In the genomic region with DNA sequence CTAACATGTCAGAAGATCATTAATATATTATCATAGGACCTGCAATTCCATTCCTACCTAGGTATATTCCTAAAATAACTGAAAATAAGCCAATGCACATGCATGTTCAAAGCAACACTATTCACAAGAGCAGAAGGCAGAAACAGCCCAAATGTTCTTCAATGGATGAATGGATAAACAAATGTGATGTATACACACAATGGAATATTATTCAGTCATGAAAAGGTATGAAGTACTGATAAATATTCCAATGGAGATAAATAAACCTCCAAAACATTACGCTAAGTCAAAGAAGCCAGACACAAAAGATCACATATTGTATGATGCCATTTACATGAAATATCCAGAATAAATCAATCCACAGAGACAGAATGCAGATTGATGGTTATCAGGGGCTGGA, we compare ENCODE assay signal across 34 cellular contexts. TPM values are rescaled to one million over a fixed set of nuclear protein-coding genes. Genes with fewer than 3 reads are reported as not detected.
"Had no signal": no experiment of that assay in that cellular context is flagged by ENCODE, and none has a peak within 500 bp of the region (broad histone marks: within the 10 kb centered on the region; RNA-seq: fewer than 3 reads in every experiment).

No MANE protein-coding gene starts in this region.

- H3K4me1 Mint-ChIP-seq: brain had no signal

- H3K4me3 ChIP-seq: ascending aorta had no signal

- H3K4me3 Mint-ChIP-seq: activated B cell treated with CpG ODN at 0.5 μM for 24 hours; activated CD4-positive, alpha-beta memory T cell treated with anti-CD3 and anti-CD28 coated beads, Interleukin-2, amount 10 ng/mL, durations not matched to agents 7 days and 5 days; activated CD4-positive, alpha-beta T cell treated with anti-CD3 and anti-CD28 coated beads, Interleukin-2, amount 10 ng/mL, durations not matched to agents 7 days and 5 days; activated CD8-positive, alpha-beta memory T cell treated with anti-CD3 and anti-CD28 coated beads, Interleukin-2, amount 10 ng/mL, durations not matched to agents 7 days and 5 days; activated CD8-positive, alpha-beta T cell treated with anti-CD3 and anti-CD28 coated beads, Interleukin-2, amount 10 ng/mL, durations not matched to agents 7 days and 5 days; activated naive CD4-positive, alpha-beta T cell treated with anti-CD3 and anti-CD28 coated beads, Interleukin-2, amount 10 ng/mL, durations not matched to agents 7 days and 5 days; activated naive CD4-positive, alpha-beta T cell treated with anti-CD3 and anti-CD28 coated beads, Interleukin-2, amount 50 U/mL, for 24 hours; activated naive CD8-positive, alpha-beta T cell; activated naive CD8-positive, alpha-beta T cell treated with anti-CD3 and anti-CD28 coated beads, Interleukin-2, amount 10 ng/mL, durations not matched to agents 7 days and 5 days; activated naive CD8-positive, alpha-beta T cell treated with anti-CD3 and anti-CD28 coated beads, Interleukin-2, amount 50 U/mL, for 24 hours; activated T-cell treated with anti-CD3 and anti-CD28 coated beads, Interleukin-2, amount 50 U/mL, for 24 hours; brain; T-helper 1 cell treated with Interleukin-12 subunit alpha and Interleukin-12 subunit beta and Interleukin-4 antibody, amounts not matched to agents 30 μg/mL and 1 μg/mL, for 36 hours; T-helper 2 cell treated with Interferon-gamma antibody and Interleukin-4, amounts not matched to agents 5 μg/mL and 100 μg/mL, for 36 hours had no signal

- H3K27me3 ChIP-seq: ascending aorta had no signal

- H3K9me3 ChIP-seq: ascending aorta had no signal

- H3K27me3 Mint-ChIP-seq: activated B cell treated with CpG ODN at 0.5 μM for 24 hours; activated CD4-positive, alpha-beta memory T cell treated with anti-CD3 and anti-CD28 coated beads, Interleukin-2, amount 10 ng/mL, durations not matched to agents 7 days and 5 days; activated CD4-positive, alpha-beta T cell treated with anti-CD3 and anti-CD28 coated beads, Interleukin-2, amount 10 ng/mL, durations not matched to agents 7 days and 5 days; activated CD8-positive, alpha-beta memory T cell treated with anti-CD3 and anti-CD28 coated beads, Interleukin-2, amount 10 ng/mL, durations not matched to agents 7 days and 5 days; activated naive CD4-positive, alpha-beta T cell treated with anti-CD3 and anti-CD28 coated beads, Interleukin-2, amount 10 ng/mL, durations not matched to agents 7 days and 5 days; activated naive CD4-positive, alpha-beta T cell treated with anti-CD3 and anti-CD28 coated beads, Interleukin-2, amount 50 U/mL, for 24 hours; activated naive CD8-positive, alpha-beta T cell; activated naive CD8-positive, alpha-beta T cell treated with anti-CD3 and anti-CD28 coated beads, Interleukin-2, amount 10 ng/mL, durations not matched to agents 7 days and 5 days; activated naive CD8-positive, alpha-beta T cell treated with anti-CD3 and anti-CD28 coated beads, Interleukin-2, amount 50 U/mL, for 24 hours; activated T-cell treated with anti-CD3 and anti-CD28 coated beads, Interleukin-2, amount 50 U/mL, for 24 hours; brain had no signal

- H3K27ac ChIP-seq: ascending aorta, VCaP had no signal

- H3K9me3 Mint-ChIP-seq: activated B cell treated with CpG ODN at 0.5 μM for 24 hours; activated CD4-positive, alpha-beta memory T cell treated with anti-CD3 and anti-CD28 coated beads, Interleukin-2, amount 10 ng/mL, durations not matched to agents 7 days and 5 days; activated CD4-positive, alpha-beta T cell treated with anti-CD3 and anti-CD28 coated beads, Interleukin-2, amount 10 ng/mL, durations not matched to agents 7 days and 5 days; activated naive CD4-positive, alpha-beta T cell treated with anti-CD3 and anti-CD28 coated beads, Interleukin-2, amount 10 ng/mL, durations not matched to agents 7 days and 5 days; activated naive CD4-positive, alpha-beta T cell treated with anti-CD3 and anti-CD28 coated beads, Interleukin-2, amount 50 U/mL, for 24 hours; activated T-cell treated with anti-CD3 and anti-CD28 coated beads, Interleukin-2, amount 50 U/mL, for 24 hours had no signal

- DNase-seq: activated B cell treated with CpG ODN at 0.5 μM for 24 hours; activated CD4-positive, alpha-beta memory T cell treated with anti-CD3 and anti-CD28 coated beads, Interleukin-2, amount 10 ng/mL, durations not matched to agents 7 days and 5 days; activated CD4-positive, alpha-beta T cell treated with anti-CD3 and anti-CD28 coated beads for 4 hours; activated CD4-positive, alpha-beta T cell treated with anti-CD3 and anti-CD28 coated beads, Interleukin-2, amount 10 ng/mL, durations not matched to agents 7 days and 5 days; activated CD4-positive, alpha-beta T cell treated with anti-CD3 and anti-CD28 coated beads, Interleukin-2, amount 50 U/mL, for 48 hours; activated CD4-positive, CD25-positive, alpha-beta regulatory T cell treated with anti-CD3 and anti-CD28 coated beads, Interleukin-2, amount 50 U/mL, for 72 hours; activated CD8-positive, alpha-beta memory T cell treated with anti-CD3 and anti-CD28 coated beads for 24 hours; activated CD8-positive, alpha-beta memory T cell treated with anti-CD3 and anti-CD28 coated beads, Interleukin-2, amount 10 ng/mL, durations not matched to agents 7 days and 5 days; activated CD8-positive, alpha-beta memory T cell treated with anti-CD3 and anti-CD28 coated beads, Interleukin-2, amount 50 U/mL, for 48 hours; activated CD8-positive, alpha-beta T cell treated with anti-CD3 and anti-CD28 coated beads, Interleukin-2, amount 10 ng/mL, durations not matched to agents 7 days and 5 days; activated effector memory CD4-positive, alpha-beta T cell treated with Interleukin-2 at 50 U/mL for 16 hours; activated gamma-delta T cell; activated naive CD4-positive, alpha-beta T cell treated with anti-CD3 and anti-CD28 coated beads, Interleukin-2, amount 10 ng/mL, durations not matched to agents 7 days and 5 days; activated naive CD4-positive, alpha-beta T cell treated with Interleukin-2 at 50 U/mL for 16 hours; activated naive CD8-positive, alpha-beta T cell treated with anti-CD3 and anti-CD28 coated beads, Interleukin-2, amount 10 ng/mL, durations not matched to agents 7 days and 5 days; activated naive CD8-positive, alpha-beta T cell treated with anti-CD3 and anti-CD28 coated beads, Interleukin-2, amount 50 U/mL, for 24 hours; activated T-cell treated with anti-CD3 and anti-CD28 coated beads, Interleukin-2, amount 50 U/mL, for 24 hours; activated T-cell treated with anti-CD3 and anti-CD28 coated beads, Interleukin-2, amount 50 U/mL, for 48 hours; amygdala; anterior cingulate cortex; central memory CD4-positive, alpha-beta T cell; cerebellar nuclear complex; T-helper 1 cell; T-helper 2 cell; T-helper 9 cell had no signal

- H3K4me1 ChIP-seq: ascending aorta had no signal

- H3K27ac Mint-ChIP-seq: activated B cell treated with CpG ODN at 0.5 μM for 24 hours; activated CD4-positive, alpha-beta memory T cell treated with anti-CD3 and anti-CD28 coated beads, Interleukin-2, amount 10 ng/mL, durations not matched to agents 7 days and 5 days; activated CD4-positive, alpha-beta T cell treated with anti-CD3 and anti-CD28 coated beads, Interleukin-2, amount 10 ng/mL, durations not matched to agents 7 days and 5 days; activated CD8-positive, alpha-beta memory T cell treated with anti-CD3 and anti-CD28 coated beads, Interleukin-2, amount 10 ng/mL, durations not matched to agents 7 days and 5 days; activated CD8-positive, alpha-beta T cell treated with anti-CD3 and anti-CD28 coated beads, Interleukin-2, amount 10 ng/mL, durations not matched to agents 7 days and 5 days; activated naive CD4-positive, alpha-beta T cell treated with anti-CD3 and anti-CD28 coated beads, Interleukin-2, amount 10 ng/mL, durations not matched to agents 7 days and 5 days; activated naive CD4-positive, alpha-beta T cell treated with anti-CD3 and anti-CD28 coated beads, Interleukin-2, amount 50 U/mL, for 24 hours; activated naive CD8-positive, alpha-beta T cell; activated naive CD8-positive, alpha-beta T cell treated with anti-CD3 and anti-CD28 coated beads, Interleukin-2, amount 10 ng/mL, durations not matched to agents 7 days and 5 days; activated naive CD8-positive, alpha-beta T cell treated with anti-CD3 and anti-CD28 coated beads, Interleukin-2, amount 50 U/mL, for 24 hours; activated T-cell treated with anti-CD3 and anti-CD28 coated beads, Interleukin-2, amount 50 U/mL, for 24 hours; activated T-helper 2 cell treated with anti-CD3 and anti-CD28 coated beads, Interferon-gamma antibody, Interleukin-2, Interleukin-4, amounts not matched to agents 10 μg/mL and 5 μg/mL and 100 μg/mL, durations not matched to agents 14 hours and 24 hours and 36 hours; T-helper 1 cell treated with Interleukin-12 subunit alpha and Interleukin-12 subunit beta and Interleukin-4 antibody, amounts not matched to agents 30 μg/mL and 1 μg/mL, for 36 hours; T-helper 2 cell treated with Interferon-gamma antibody and Interleukin-4, amounts not matched to agents 5 μg/mL and 100 μg/mL, for 36 hours had no signal

- FAIRE-seq: TTC549 had no signal

- H3K36me3 ChIP-seq: ascending aorta had no signal

- ATAC-seq: activated CD8-positive, alpha-beta memory T cell treated with anti-CD3 and anti-CD28 coated beads, Interleukin-2, amount 10 ng/mL, durations not matched to agents 7 days and 5 days; activated CD8-positive, alpha-beta T cell treated with anti-CD3 and anti-CD28 coated beads, Interleukin-2, amount 10 ng/mL, durations not matched to agents 7 days and 5 days; activated naive CD8-positive, alpha-beta T cell treated with anti-CD3 and anti-CD28 coated beads, Interleukin-2, amount 50 U/mL, for 24 hours had no signal

RNA-seq across cellular contexts. Expression of gene HARBI1, which starts 40.0 kb away (rescaled TPM):
- total RNA-seq: ascending aorta had no signal
